In genomic region chr19:44587863-44588752, GRCh38 we compare ENCODE assay signal across 7 cellular contexts. TPM values are rescaled to one million over a fixed set of nuclear protein-coding genes. Genes with fewer than 3 reads are reported as not detected.
DNase-seq lines count a peak whose midpoint lies in the region; ATAC-seq and TF ChIP-seq lines count a peak whose summit lies in the region.

No MANE protein-coding gene starts in this region.

- no peak overlapping the region for H3K4me3 Mint-ChIP-seq in chondrocyte (ENCODE audit: unreplicated experiment)

- H3F3A ChIP-seq in GM23248 (ENCODE audit: insufficient read depth), result peaks cover 30% of the 10 kb centered on the region

- H3K36me3 Mint-ChIP-seq in chondrocyte (ENCODE audit: low read depth), result no peaks in the 10 kb centered on the region

- H3K27me3 ChIP-seq in GM23248 (replicated peaks; ENCODE audit: insufficient read depth), result no peaks in the 10 kb centered on the region

- no peak overlapping the region for H3K4me3 ChIP-seq in GM23248

- H3K27ac Mint-ChIP-seq in chondrocyte (ENCODE audit: unreplicated experiment), result peak overlapping the region; percentile 98

- H3K9ac ChIP-seq in GM23248, result peak overlapping the region; percentile 64

- H3K79me2 ChIP-seq in GM23248 (ENCODE audit: insufficient read depth), result no peaks in the 10 kb centered on the region

- peak; percentile 80 for TF ChIP-seq CTCF in chondrocyte (IDR thresholded peaks at IDR 0.05)

- no peaks in the 10 kb centered on the region for H3K36me3 ChIP-seq in GM23248 (ENCODE audit: low read depth)

- peak overlapping the region; percentile 66 for H3K4me2 ChIP-seq in GM23248 (ENCODE audit: unreplicated experiment)

- peaks cover 33% of the 10 kb centered on the region for H3K4me1 ChIP-seq in GM23248 (ENCODE audit: insufficient read depth)

- H3K9me3 ChIP-seq in GM23248 (ENCODE audit: low read depth), result no peaks in the 10 kb centered on the region

- no peaks in the 10 kb centered on the region for H3K27me3 Mint-ChIP-seq in chondrocyte (ENCODE audit: low read depth)

- no peaks in the 10 kb centered on the region for H3K9me2 ChIP-seq in GM23248 (ENCODE audit: insufficient read depth)

- in situ Hi-C loops in GM23248 (cut with MboI), result no loop called here

- H4K20me1 ChIP-seq in GM23248 (ENCODE audit: insufficient read depth), result no peaks in the 10 kb centered on the region

- H3K9me3 Mint-ChIP-seq in chondrocyte (ENCODE audit: low read depth), result no peaks in the 10 kb centered on the region

- peak overlapping the region; percentile 23; the same call in 1 of the 2 replicates for H2AFZ ChIP-seq in GM23248

- peaks cover 27% of the 10 kb centered on the region for H3K4me1 Mint-ChIP-seq in chondrocyte (ENCODE audit: low read depth)

- DNase-seq in GM23248 (peak; percentile 90), NOMO-1 treated with DMSO at 0.1 percent for 48 hours (lab: John Stamatoyannopoulos, UW; ENCODE audit: unreplicated experiment) (peak; percentile 49), chondrocyte (ENCODE audit: low spot score) (no peak), renal cortical epithelial cell (ENCODE audit: low read depth) (peak; percentile 99), NCI-H2081 treated with DMSO at 0.1 percent for 48 hours (lab: John Stamatoyannopoulos, UW) (no peak)

- WGBS in GM23248 (ENCODE audit: low coverage in 1 of 2, low lambda C conversion rate in 2 of 2, missing lambda C conversion rate in 2 of 2), 2 experiments, result 50 to 53% methylated on average over 2 of the region's 2 CpGs

- peak overlapping the region; percentile 92 for H3K27ac ChIP-seq in GM23248

- ATAC-seq in GM21786 (IDR thresholded peaks at IDR 0.05; ENCODE audit: unreplicated experiment), result no peak
- no peak for ATAC-seq in GM18520 (IDR thresholded peaks at IDR 0.05; ENCODE audit: unreplicated experiment)

RNA-seq across cellular contexts. Expression of gene IGSF23, which starts 25.3 kb away (rescaled TPM):
- not detected in 2 replicates for total RNA-seq in GM23248 (2014; rRNA removed; shearing (Covaris generic))
- 0.63 and 0.79 TPM in 2 replicates for polyA plus RNA-seq in GM23248 (2016; fragmentation: Nextera tagmentation; extraction: Ambion mirVana)
- total RNA-seq in chondrocyte, result not detected in 3 replicates
- total RNA-seq in renal cortical epithelial cell, result 0.17 and 2.7 TPM in 2 replicates

RNA-seq across cellular contexts. Expression of gene PVR, which starts 55.6 kb away (rescaled TPM):
- total RNA-seq in GM23248 (2014; rRNA removed; shearing (Covaris generic)), result 140 and 148 TPM in 2 replicates
- polyA plus RNA-seq in GM23248 (2016; fragmentation: Nextera tagmentation; extraction: Ambion mirVana), result 58.8 and 63.3 TPM in 2 replicates
- total RNA-seq in chondrocyte (44.4 to 93.2 TPM (median 89.7 TPM) in 3 replicates), renal cortical epithelial cell (230 and 248 TPM in 2 replicates)

RNA-seq across cellular contexts. Expression of gene CEACAM20, which starts 58.6 kb away (rescaled TPM):
- not detected in 2 replicates for total RNA-seq in GM23248 (2014; rRNA removed; shearing (Covaris generic))
- not detected in 2 replicates for polyA plus RNA-seq in GM23248 (2016; fragmentation: Nextera tagmentation; extraction: Ambion mirVana)
- not detected in 3 replicates for total RNA-seq in chondrocyte
- not detected in 2 replicates for total RNA-seq in renal cortical epithelial cell

Comparison
In these comparisons a context has a peak if more than half of its experiments do, and no peak if none do; other contexts are left out.
1. DNase-seq: peak in GM23248 (single experiment), NOMO-1 treated with DMSO at 0.1 percent for 48 hours (single experiment) and renal cortical epithelial cell (single experiment); none in chondrocyte (single experiment) and NCI-H2081 treated with DMSO at 0.1 percent for 48 hours (single experiment).